Comparison of ENCODE assay signal across 1 cellular context in genomic region chr2:197279997-197280756, GRCh38.
TF ChIP-seq lines count a peak whose summit lies in the region.

No MANE protein-coding gene starts in this region.

TF ChIP-seq in HepG2, 621 proteins besides CTCF, POLR2A, EP300 and RAD21 (continued from another document):
- TF ChIP-seq FUBP1 (CRISPR knock-in tag; IDR thresholded peaks at IDR 0.05; ENCODE audit: borderline replicate concordance), result no peak
